In the genomic region with DNA sequence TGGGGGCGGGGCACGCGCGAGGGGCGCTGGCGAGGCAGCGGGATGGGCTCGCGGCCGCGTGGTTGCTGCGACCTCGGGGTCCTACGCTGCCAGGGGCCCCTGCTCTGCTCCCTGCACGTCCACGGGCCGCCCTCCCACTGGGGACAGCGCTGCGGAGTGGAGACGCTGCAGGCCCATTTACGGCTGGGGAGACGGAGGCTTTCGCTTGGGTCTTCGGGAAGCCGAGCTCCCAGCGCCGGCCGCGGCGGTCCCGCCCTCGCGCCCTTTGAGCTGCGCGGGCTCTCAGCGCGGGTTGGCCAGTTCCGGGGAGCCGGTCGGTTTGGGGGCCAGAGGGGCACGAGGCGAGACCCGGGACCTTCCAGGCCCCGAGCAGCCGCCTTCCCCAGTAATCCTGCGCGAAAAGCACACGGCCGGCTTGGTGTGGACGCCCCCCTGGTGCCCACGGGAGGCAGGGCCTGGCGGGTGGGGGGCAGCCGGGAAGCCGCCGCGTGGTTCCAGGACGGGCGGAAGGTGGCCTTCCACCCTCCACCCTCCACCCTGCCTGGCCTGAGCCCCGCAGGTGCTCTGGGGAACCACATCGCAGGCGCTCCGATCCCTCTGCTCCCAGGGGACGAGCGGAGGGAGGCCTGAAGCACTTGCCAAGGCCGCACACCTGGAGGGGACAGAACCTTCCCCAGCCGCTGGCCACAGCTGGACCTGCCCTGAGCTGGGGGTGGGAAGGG, we compare ENCODE assay signal across 8 cellular contexts. TPM values are rescaled to one million over a fixed set of nuclear protein-coding genes. Genes with fewer than 3 reads are reported as not detected.
A peak's percentile ranks its signal among the peaks of the same experiment; 100 is the strongest.
DNase-seq lines count a peak whose midpoint lies in the region; ATAC-seq and TF ChIP-seq lines count a peak whose summit lies in the region.

No MANE protein-coding gene starts in this region.

- H3K9me3 Mint-ChIP-seq in endodermal cell, result no peaks in the 10 kb centered on the region
- no peaks in the 10 kb centered on the region for H3K9me3 Mint-ChIP-seq in naive thymus-derived CD8-positive, alpha-beta T cell

- peak overlapping the region; percentile 78 for H3K4me3 ChIP-seq in endodermal cell (ENCODE audit: low read length)

- peak; percentile 24 for DNase-seq in SK-N-DZ (ENCODE audit: low spot score)
- no peak for DNase-seq in endodermal cell
- DNase-seq in naive thymus-derived CD8-positive, alpha-beta T cell, result no peak
- no peak for DNase-seq in superior temporal gyrus (ENCODE audit: extremely low spot score)
- no peak for DNase-seq in DMS114 treated with DMSO at 0.1 percent for 48 hours (lab: John Stamatoyannopoulos, UW; ENCODE audit: unreplicated experiment)

- H3K4me1 ChIP-seq in ES-I3 (ENCODE audit: insufficient read depth, low read length) (no peaks in the 10 kb centered on the region; the same call in 1 of the 2 replicates), endodermal cell (ENCODE audit: control insufficient read depth, insufficient read depth, low read length) (peaks cover 5% of the 10 kb centered on the region)

- peaks cover 5% of the 10 kb centered on the region for H3K27me3 Mint-ChIP-seq in endodermal cell (ENCODE audit: insufficient read depth)
- H3K27me3 Mint-ChIP-seq in naive thymus-derived CD8-positive, alpha-beta T cell, result no peaks in the 10 kb centered on the region

- POLR2A ChIA-PET in naive thymus-derived CD8-positive, alpha-beta T cell (lab: Charles Lee), result interaction anchor here (0.6 to 8.6 kb wide), 14 partner anchors 21 to 374 kb away, joined by 3 to 131 read pairs (median 6); a partner anchor contains a TSS

- peak overlapping the region; percentile 77 for H3K4me3 Mint-ChIP-seq in endodermal cell
- peak overlapping the region in 9 of 10 donors; percentile 50 to 91 (median 85) for H3K4me3 Mint-ChIP-seq in naive thymus-derived CD8-positive, alpha-beta T cell

- no peak for TF ChIP-seq CTCF in endodermal cell (conservative IDR thresholded peaks at IDR 0.05)

- H3K36me3 Mint-ChIP-seq in endodermal cell (ENCODE audit: low read depth), result peaks cover 13% of the 10 kb centered on the region
- no peaks in the 10 kb centered on the region for H3K36me3 Mint-ChIP-seq in naive thymus-derived CD8-positive, alpha-beta T cell

- H3K36me3 ChIP-seq in ES-I3 (ENCODE audit: insufficient read depth, low read length), result no peaks in the 10 kb centered on the region; the same call in 1 of the 2 replicates
- peaks cover 3% of the 10 kb centered on the region for H3K36me3 ChIP-seq in endodermal cell (ENCODE audit: control insufficient read depth, insufficient read depth, low read length)

- H3K4me1 Mint-ChIP-seq in endodermal cell, result peaks cover 11% of the 10 kb centered on the region
- peaks cover 27 to 56% (median 41%) of the 10 kb centered on the region in 4 donors for H3K4me1 Mint-ChIP-seq in naive thymus-derived CD8-positive, alpha-beta T cell

- no peaks in the 10 kb centered on the region for H3K27me3 ChIP-seq in endodermal cell (ENCODE audit: control insufficient read depth, insufficient read depth, low read length, poor library complexity, severe bottlenecking)

- 4 to 6% methylated on average over 52 to 66 of the region's 66 CpGs for WGBS in endodermal cell (ENCODE audit: insufficient coverage in 1 of 2, insufficient read length in 1 of 2), 2 experiments

- H3K27ac ChIP-seq in endodermal cell (ENCODE audit: low read depth, low read length), result no peak overlapping the region

- no peaks in the 10 kb centered on the region for H3K9me3 ChIP-seq in ES-I3 (ENCODE audit: control insufficient read depth, insufficient read depth, low read length)
- H3K9me3 ChIP-seq in endodermal cell (ENCODE audit: control insufficient read depth, low read length), result no peaks in the 10 kb centered on the region

- peak; percentile 25 for ATAC-seq in GM19372 (IDR thresholded peaks at IDR 0.05; ENCODE audit: low read depth, unreplicated experiment)
- peak; percentile 26 for ATAC-seq in HG03354 (IDR thresholded peaks at IDR 0.05; ENCODE audit: poor library complexity, severe bottlenecking, unreplicated experiment)
- peak; percentile 35 to 54 for ATAC-seq in naive thymus-derived CD8-positive, alpha-beta T cell

- H3K9ac ChIP-seq in ES-I3 (ENCODE audit: low read depth, low read length) (peak overlapping the region; percentile 84), endodermal cell (ENCODE audit: extremely low read depth, low read length, poor library complexity, severe bottlenecking) (peak overlapping the region; percentile 38)

- H3K27ac Mint-ChIP-seq in endodermal cell, result no peak overlapping the region
- peak overlapping the region in 4 of 10 donors; percentile 83 to 95 (median 90) for H3K27ac Mint-ChIP-seq in naive thymus-derived CD8-positive, alpha-beta T cell

RNA-seq across cellular contexts. Expression of a gene that starts 0.6 kb away (rescaled TPM):
- 22.5 and 23.5 TPM in 2 replicates for polyA plus RNA-seq in SK-N-DZ (2014; cell fraction: cytosol; rRNA removed)
- polyA plus RNA-seq in SK-N-DZ (2014; cell fraction: nucleus; rRNA removed), result 16.4 and 21.5 TPM in 2 replicates
- 10 to 100 TPM; 35.6 TPM for total RNA-seq in endodermal cell
- polyA plus RNA-seq in endodermal cell (2013, experiment 1 of 2), result 25.1 TPM
- polyA plus RNA-seq in endodermal cell (2013, experiment 2 of 2), result 23.8 TPM
- 10 to 100 TPM; 15.5 to 20.1 TPM for total RNA-seq in naive thymus-derived CD8-positive, alpha-beta T cell
- 10 to 100 TPM in 1 of 3 donors, 1 to 10 TPM in 2; 7.5 to 10.4 (median 9.1) TPM for polyA plus RNA-seq in naive thymus-derived CD8-positive, alpha-beta T cell

RNA-seq across cellular contexts. Expression of a gene that starts 21.3 kb away (rescaled TPM):
- polyA plus RNA-seq in SK-N-DZ (2014; cell fraction: cytosol; rRNA removed), result 43.2 and 57.3 TPM in 2 replicates
- polyA plus RNA-seq in SK-N-DZ (2014; cell fraction: nucleus; rRNA removed), result 55.7 and 86.5 TPM in 2 replicates
- 100 to 1,000 TPM; 114 TPM for total RNA-seq in endodermal cell
- polyA plus RNA-seq in endodermal cell (2013, experiment 1 of 2), result 68.8 TPM
- polyA plus RNA-seq in endodermal cell (2013, experiment 2 of 2), result 63.1 TPM
- total RNA-seq in naive thymus-derived CD8-positive, alpha-beta T cell, result 100 to 1,000 TPM; 131 to 139 TPM
- polyA plus RNA-seq in naive thymus-derived CD8-positive, alpha-beta T cell, result 100 to 1,000 TPM; 118 to 146 (median 126) TPM

RNA-seq across cellular contexts. Expression of a gene that starts 21.6 kb away (rescaled TPM):
- polyA plus RNA-seq in SK-N-DZ (2014; cell fraction: cytosol; rRNA removed), result 5.8 and 10.3 TPM in 2 replicates
- 8.9 and 12.9 TPM in 2 replicates for polyA plus RNA-seq in SK-N-DZ (2014; cell fraction: nucleus; rRNA removed)
- 10 to 100 TPM; 21.3 to 24.9 TPM for total RNA-seq in endodermal cell
- 10.8 TPM for polyA plus RNA-seq in endodermal cell (2013, experiment 1 of 2)
- 8.9 TPM for polyA plus RNA-seq in endodermal cell (2013, experiment 2 of 2)
- 10 to 100 TPM; 14.5 to 18.8 TPM for total RNA-seq in naive thymus-derived CD8-positive, alpha-beta T cell
- 1 to 10 TPM; 4.3 to 7.1 (median 5.0) TPM for polyA plus RNA-seq in naive thymus-derived CD8-positive, alpha-beta T cell
